In the genomic region with DNA sequence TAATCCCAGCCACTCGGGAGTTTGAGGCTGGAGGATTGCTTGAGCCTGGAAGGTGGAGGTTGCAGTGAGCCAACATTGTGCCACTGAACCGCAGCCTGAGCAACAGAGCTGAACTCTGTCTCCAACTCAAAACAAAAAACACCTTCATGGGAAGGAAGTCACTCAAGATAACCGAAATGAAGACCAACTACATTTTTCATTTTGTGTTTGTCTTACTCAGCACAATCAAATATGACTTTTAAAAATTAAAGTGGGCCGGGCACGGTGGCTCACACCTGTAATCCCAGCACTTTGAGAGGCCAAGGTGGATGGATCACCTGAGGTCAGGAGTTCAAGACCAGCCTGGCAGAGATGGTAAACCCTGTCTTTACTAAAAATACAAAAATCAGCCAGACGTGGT, we compare ENCODE assay signal across 8 cellular contexts.
"Had no signal": no experiment of that assay in that cellular context is flagged by ENCODE, and none has a peak within 500 bp of the region (broad histone marks: within the 10 kb centered on the region; RNA-seq: fewer than 3 reads in every experiment).

No MANE protein-coding gene starts in this region.

- FAIRE-seq: H1, H54 had no signal

- H3K27ac ChIP-seq: KMS-11 had no signal

- H3K4me2 ChIP-seq: GM23338, KMS-11 had no signal

- H2AFZ ChIP-seq: GM23338 had no signal

- H3K4me3 ChIP-seq: GM23338 had no signal

- H3K9ac ChIP-seq: KMS-11 had no signal

- ATAC-seq: GM23338, HCT116 had no signal

- DNase-seq: H9, HFFc6, Karpas-422 had no signal
